24 cellular contexts compared by ENCODE assay signal in genomic region chr3:194318511-194319161, GRCh38. TPM values are rescaled to one million over a fixed set of nuclear protein-coding genes. Genes with fewer than 3 reads are reported as not detected.
"Had no signal": no experiment of that assay in that cellular context is flagged by ENCODE, and none has a peak within 500 bp of the region (broad histone marks: within the 10 kb centered on the region; RNA-seq: fewer than 3 reads in every experiment).

No MANE protein-coding gene starts in this region.

- H3K4me3 ChIP-seq: coronary artery, left lung, lung, prostate gland, upper lobe of left lung had no signal

- H3K4me1 ChIP-seq: prostate gland had no signal

- H3K9me3 ChIP-seq: prostate gland had no signal

- H3K36me3 ChIP-seq: left lung, prostate gland, upper lobe of left lung had no signal

- H3K27me3 ChIP-seq: upper lobe of left lung had no signal

- H3K27ac ChIP-seq: coronary artery, left lung, prostate gland, upper lobe of left lung had no signal

- DNase-seq: activated B cell treated with CpG ODN at 0.5 μM for 24 hours; activated CD4-positive, alpha-beta T cell treated with anti-CD3 and anti-CD28 coated beads for 36 hours; activated CD4-positive, alpha-beta T cell treated with anti-CD3 and anti-CD28 coated beads, Interleukin-2, amount 50 U/mL, for 4 hours; activated CD8-positive, alpha-beta memory T cell treated with anti-CD3 and anti-CD28 coated beads for 24 hours; activated CD8-positive, alpha-beta memory T cell treated with anti-CD3 and anti-CD28 coated beads, Interleukin-2, amount 50 U/mL, for 4 hours; activated naive CD8-positive, alpha-beta T cell treated with anti-CD3 and anti-CD28 coated beads for 36 hours; activated T-cell treated with anti-CD3 and anti-CD28 coated beads, Interleukin-2, amount 50 U/mL, for 24 hours; cerebellar nuclear complex; foreskin melanocyte; kidney glomerular epithelial cell; midbrain; natural killer cell; stimulated activated CD4-positive, alpha-beta T cell treated with anti-CD3 and anti-CD28 coated beads, Interleukin-4, amount 100 ng/mL, for 24 hours; stimulated activated naive CD4-positive, alpha-beta T cell treated with Interleukin-2 at 50 U/mL for 16 hours; T1000; upper lobe of left lung had no signal

- ATAC-seq: activated CD4-positive, alpha-beta T cell treated with anti-CD3 and anti-CD28 coated beads for 36 hours; activated T-helper 17 cell treated with anti-CD3 and anti-CD28 coated beads, Interleukin-2, amount 50 U/mL, for 72 hours; left lung; natural killer cell; right cardiac atrium had no signal

RNA-seq across cellular contexts. Expression of gene CPN2, which starts 32.5 kb away (rescaled TPM):
- total RNA-seq: activated B cell treated with CpG ODN at 0.5 μM for 24 hours; activated CD4-positive, alpha-beta T cell treated with anti-CD3 and anti-CD28 coated beads for 36 hours; activated naive CD8-positive, alpha-beta T cell treated with anti-CD3 and anti-CD28 coated beads for 36 hours; activated T-helper 17 cell treated with anti-CD3 and anti-CD28 coated beads, Interleukin-2, amount 50 U/mL, for 72 hours; astrocyte; left lung; lung; natural killer cell; osteocyte; right cardiac atrium had no signal

RNA-seq across cellular contexts. Expression of gene LRRC15, which starts 50.9 kb away (rescaled TPM):
- total RNA-seq: activated B cell treated with CpG ODN at 0.5 μM for 24 hours; activated naive CD8-positive, alpha-beta T cell treated with anti-CD3 and anti-CD28 coated beads for 36 hours; activated T-helper 17 cell treated with anti-CD3 and anti-CD28 coated beads, Interleukin-2, amount 50 U/mL, for 72 hours; natural killer cell had no signal
